In the genomic region with DNA sequence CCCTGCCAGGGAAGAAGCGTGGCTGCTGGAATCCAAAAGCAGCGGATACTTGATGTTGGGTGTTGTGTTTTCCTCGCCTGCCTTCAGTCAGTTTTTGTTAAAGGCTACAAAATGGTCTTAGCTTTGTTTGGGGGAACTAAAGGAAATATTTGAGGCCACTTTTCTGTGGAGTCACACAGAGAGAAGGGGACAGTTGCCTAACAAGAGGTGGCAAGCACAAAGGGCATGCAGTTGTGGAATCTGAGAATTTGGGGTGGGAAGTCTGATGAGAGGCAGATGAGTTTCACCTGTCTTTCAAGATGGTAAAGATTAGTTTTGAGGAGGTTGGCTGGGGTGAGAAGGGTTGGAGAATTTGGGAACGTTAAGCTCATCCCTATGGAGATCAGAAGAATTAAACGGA, we compare ENCODE assay signal across 14 cellular contexts. TPM values are rescaled to one million over a fixed set of nuclear protein-coding genes. Genes with fewer than 3 reads are reported as not detected.
DNase-seq lines count a peak whose midpoint lies in the region; ATAC-seq and TF ChIP-seq lines count a peak whose summit lies in the region.
"Had no signal": no experiment of that assay in that cellular context is flagged by ENCODE, and none has a peak within 500 bp of the region (broad histone marks: within the 10 kb centered on the region; RNA-seq: fewer than 3 reads in every experiment).

No MANE protein-coding gene starts in this region.

- TF ChIP-seq CTCF in DND-41 (IDR thresholded peaks at IDR 0.05; ENCODE audit: borderline replicate concordance, extremely low read depth, low read length, poor library complexity, severe bottlenecking): no peak

- peaks cover 57% of the 10 kb centered on the region for H3K79me2 ChIP-seq in DND-41 (ENCODE audit: insufficient read depth, low read length)

- peaks cover 12% of the 10 kb centered on the region; the same call in 1 of the 2 replicates for H4K20me1 ChIP-seq in DND-41 (ENCODE audit: insufficient read depth, low read length)

- no peaks in the 10 kb centered on the region for H3K9me3 ChIP-seq in DND-41 (ENCODE audit: insufficient read depth, low read length, severe bottlenecking)
- H3K9me3 ChIP-seq: gastroesophageal sphincter, stomach had no signal

- no peaks in the 10 kb centered on the region for H3K27me3 ChIP-seq in DND-41 (ENCODE audit: insufficient read depth, low read length, poor library complexity)
- H3K27me3 ChIP-seq: gastroesophageal sphincter, stomach had no signal

- H3K36me3 Mint-ChIP-seq in T-helper 2 cell treated with Interferon-gamma antibody and Interleukin-4, amounts not matched to agents 5 μg/mL and 100 μg/mL, for 36 hours (ENCODE audit: low read depth): peaks cover 32% of the 10 kb centered on the region
- peaks cover 5% of the 10 kb centered on the region for H3K36me3 Mint-ChIP-seq in activated naive CD8-positive, alpha-beta T cell
- peaks cover 12% of the 10 kb centered on the region for H3K36me3 Mint-ChIP-seq in natural killer cell treated with Interleukin-12 subunit alpha and Interleukin-12 subunit beta and Interleukin-15 and Interleukin-18, amount 100 ng/mL, for 72 hours

- no peaks in the 10 kb centered on the region for H3K27me3 Mint-ChIP-seq in T-helper 2 cell treated with Interferon-gamma antibody and Interleukin-4, amounts not matched to agents 5 μg/mL and 100 μg/mL, for 36 hours (ENCODE audit: low read depth)
- H3K27me3 Mint-ChIP-seq in activated naive CD8-positive, alpha-beta T cell: no peaks in the 10 kb centered on the region
- no peaks in the 10 kb centered on the region for H3K27me3 Mint-ChIP-seq in natural killer cell treated with Interleukin-12 subunit alpha and Interleukin-12 subunit beta and Interleukin-15 and Interleukin-18, amount 100 ng/mL, for 72 hours

- peaks cover 54% of the 10 kb centered on the region for H3K4me1 Mint-ChIP-seq in T-helper 2 cell treated with Interferon-gamma antibody and Interleukin-4, amounts not matched to agents 5 μg/mL and 100 μg/mL, for 36 hours (ENCODE audit: low read depth)
- H3K4me1 Mint-ChIP-seq in activated naive CD8-positive, alpha-beta T cell (ENCODE audit: low read depth): peaks cover 83% of the 10 kb centered on the region
- peaks cover 56 to 59% of the 10 kb centered on the region in 2 donors for H3K4me1 Mint-ChIP-seq in natural killer cell treated with Interleukin-12 subunit alpha and Interleukin-12 subunit beta and Interleukin-15 and Interleukin-18, amount 100 ng/mL, for 72 hours (ENCODE audit: low read depth in 2 of 2)

- H3K27ac Mint-ChIP-seq in T-helper 2 cell treated with Interferon-gamma antibody and Interleukin-4, amounts not matched to agents 5 μg/mL and 100 μg/mL, for 36 hours: no peak overlapping the region
- H3K27ac Mint-ChIP-seq in activated naive CD8-positive, alpha-beta T cell: peak overlapping the region; percentile 74
- H3K27ac Mint-ChIP-seq in natural killer cell treated with Interleukin-12 subunit alpha and Interleukin-12 subunit beta and Interleukin-15 and Interleukin-18, amount 100 ng/mL, for 72 hours: peak overlapping the region in 1 of 2 donors; percentile 15

- peak overlapping the region; percentile 36; the same call in 1 of the 2 replicates for H3K4me2 ChIP-seq in DND-41 (ENCODE audit: insufficient read depth, low read length)

- ATAC-seq in DND-41 (ENCODE audit: insufficient read depth, low read depth) (no peak), HG03095 (IDR thresholded peaks at IDR 0.05; ENCODE audit: unreplicated experiment) (no peak)
- ATAC-seq in natural killer cell treated with Interleukin-12 subunit alpha and Interleukin-12 subunit beta and Interleukin-15 and Interleukin-18, amount 100 ng/mL, for 72 hours: no peak
- ATAC-seq: gastroesophageal sphincter had no signal

- peaks cover 33% of the 10 kb centered on the region for H3K4me1 ChIP-seq in DND-41 (ENCODE audit: insufficient read depth, low read length)

- H3K4me3 ChIP-seq in DND-41 (ENCODE audit: low read depth in 1 of 2, low read length in 2 of 2): no peak overlapping the region
- H3K4me3 ChIP-seq: gastroesophageal sphincter, stomach had no signal

- H3K9me3 Mint-ChIP-seq in T-helper 2 cell treated with Interferon-gamma antibody and Interleukin-4, amounts not matched to agents 5 μg/mL and 100 μg/mL, for 36 hours: no peaks in the 10 kb centered on the region
- H3K9me3 Mint-ChIP-seq in activated naive CD8-positive, alpha-beta T cell (ENCODE audit: low read depth): peaks cover 4% of the 10 kb centered on the region
- no peaks in the 10 kb centered on the region for H3K9me3 Mint-ChIP-seq in natural killer cell treated with Interleukin-12 subunit alpha and Interleukin-12 subunit beta and Interleukin-15 and Interleukin-18, amount 100 ng/mL, for 72 hours

- H3K27ac ChIP-seq in DND-41 (ENCODE audit: low read length): no peak overlapping the region
- H3K27ac ChIP-seq: gastroesophageal sphincter, stomach had no signal

- no peaks in the 10 kb centered on the region; the same call in 1 of the 2 replicates for H3K36me3 ChIP-seq in DND-41 (ENCODE audit: insufficient read depth, low read length)
- H3K36me3 ChIP-seq: gastroesophageal sphincter, stomach had no signal

- H3K4me3 Mint-ChIP-seq in T-helper 2 cell treated with Interferon-gamma antibody and Interleukin-4, amounts not matched to agents 5 μg/mL and 100 μg/mL, for 36 hours: peak overlapping the region; percentile 34
- H3K4me3 Mint-ChIP-seq in activated naive CD8-positive, alpha-beta T cell: peak overlapping the region; percentile 67
- H3K4me3 Mint-ChIP-seq in natural killer cell treated with Interleukin-12 subunit alpha and Interleukin-12 subunit beta and Interleukin-15 and Interleukin-18, amount 100 ng/mL, for 72 hours: peak overlapping the region; percentile 34

- DNase-seq in T-helper 2 cell treated with Interferon-gamma antibody and Interleukin-4, amounts not matched to agents 5 μg/mL and 100 μg/mL, for 36 hours (ENCODE audit: low spot score): no peak
- no peak for DNase-seq in T-helper 2 cell
- DNase-seq in DND-41: no peak
- DNase-seq in natural killer cell treated with Interleukin-12 subunit alpha and Interleukin-12 subunit beta and Interleukin-15 and Interleukin-18, amount 100 ng/mL, for 72 hours (ENCODE audit: low spot score): no peak
- no peak for DNase-seq in GDM1 (lab: John Stamatoyannopoulos, UW)
- DNase-seq in mucosa of gallbladder (ENCODE audit: low spot score): no peak
- DNase-seq: 8988T, cerebellar nuclear complex, NCI-H1417 treated with DMSO at 0.1 percent for 48 hours, SHP77 treated with DMSO at 0.1 percent for 48 hours, stomach had no signal

- H2AFZ ChIP-seq in DND-41 (ENCODE audit: low read depth, low read length): no peak overlapping the region

- no peak overlapping the region for H3K9ac ChIP-seq in DND-41 (ENCODE audit: low read depth, low read length)

RNA-seq across cellular contexts. Expression of gene MALT1, which starts 2.9 kb away (rescaled TPM):
- 10 to 100 TPM; 26.2 to 47.7 TPM for total RNA-seq in natural killer cell treated with Interleukin-12 subunit alpha and Interleukin-12 subunit beta and Interleukin-15 and Interleukin-18, amount 100 ng/mL, for 72 hours
- 20.8 TPM for total RNA-seq in mucosa of gallbladder

RNA-seq across cellular contexts. Expression of gene ALPK2, which starts 45.3 kb away (rescaled TPM):
- total RNA-seq in natural killer cell treated with Interleukin-12 subunit alpha and Interleukin-12 subunit beta and Interleukin-15 and Interleukin-18, amount 100 ng/mL, for 72 hours: under 1 TPM; 0.17 to 0.78 TPM
- total RNA-seq in mucosa of gallbladder: 0.20 TPM
